ENCODE assay signal across 1 cellular context in the genomic region with DNA sequence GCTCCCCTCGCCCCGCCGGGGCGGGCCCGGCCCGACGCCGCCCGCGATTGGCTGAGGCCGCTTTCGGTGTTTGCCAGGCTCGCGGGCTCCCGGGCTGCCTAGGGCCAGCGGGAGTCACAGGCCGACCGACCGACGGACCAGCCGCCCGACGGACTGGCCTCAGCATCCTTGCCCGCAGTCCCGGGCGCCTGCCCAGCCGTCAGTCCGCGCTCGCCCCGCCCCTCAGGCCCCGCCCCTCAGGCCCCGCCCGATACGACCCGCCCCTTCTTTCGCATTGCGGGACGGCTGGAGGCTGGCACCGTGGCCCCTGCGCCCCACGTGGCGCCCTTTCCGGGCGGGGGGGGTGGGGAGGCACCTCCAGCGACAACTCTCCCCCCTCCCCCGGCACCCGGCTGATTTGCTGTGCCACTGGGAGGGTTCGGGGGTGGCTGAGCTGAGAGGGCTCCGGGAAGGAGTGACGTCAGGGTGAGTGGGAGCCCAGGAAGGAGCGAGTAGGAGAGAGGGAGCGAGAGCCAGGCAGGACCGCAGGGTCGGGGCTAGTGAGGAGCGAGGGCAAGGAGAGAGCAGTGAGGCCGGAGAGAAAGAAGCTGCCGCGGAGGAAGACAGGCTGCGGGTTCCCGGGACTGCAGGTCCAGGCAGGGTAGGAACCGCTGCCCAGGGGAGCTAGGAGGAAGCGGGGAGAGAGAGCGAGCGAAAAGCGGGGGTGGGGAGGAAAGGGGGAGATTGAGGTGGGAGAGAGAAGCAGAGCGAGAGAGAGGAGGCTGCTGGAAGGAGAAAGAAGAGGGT.
A peak's percentile ranks its signal among the peaks of the same experiment; 100 is the strongest.
TF ChIP-seq lines count a peak whose summit lies in the region.

A gene with protein sequence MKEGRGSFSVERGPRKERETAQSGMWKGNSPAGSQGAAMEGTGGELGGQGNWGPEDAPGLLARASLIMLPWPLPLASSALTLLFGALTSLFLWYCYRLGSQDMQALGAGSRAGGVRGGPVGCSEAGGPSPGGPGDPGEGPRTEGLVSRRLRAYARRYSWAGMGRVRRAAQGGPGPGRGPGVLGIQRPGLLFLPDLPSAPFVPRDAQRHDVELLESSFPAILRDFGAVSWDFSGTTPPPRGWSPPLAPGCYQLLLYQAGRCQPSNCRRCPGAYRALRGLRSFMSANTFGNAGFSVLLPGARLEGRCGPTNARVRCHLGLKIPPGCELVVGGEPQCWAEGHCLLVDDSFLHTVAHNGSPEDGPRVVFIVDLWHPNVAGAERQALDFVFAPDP (plus strand): TSS at position 387 of the 786 bp plus-strand sequence. CDS start 484 bp downstream, outside the sequence.

TF ChIP-seq in HEK293, 187 proteins besides CTCF, POLR2A, EP300 and RAD21 (continued from another document):
- TF ChIP-seq, protein P1, sequence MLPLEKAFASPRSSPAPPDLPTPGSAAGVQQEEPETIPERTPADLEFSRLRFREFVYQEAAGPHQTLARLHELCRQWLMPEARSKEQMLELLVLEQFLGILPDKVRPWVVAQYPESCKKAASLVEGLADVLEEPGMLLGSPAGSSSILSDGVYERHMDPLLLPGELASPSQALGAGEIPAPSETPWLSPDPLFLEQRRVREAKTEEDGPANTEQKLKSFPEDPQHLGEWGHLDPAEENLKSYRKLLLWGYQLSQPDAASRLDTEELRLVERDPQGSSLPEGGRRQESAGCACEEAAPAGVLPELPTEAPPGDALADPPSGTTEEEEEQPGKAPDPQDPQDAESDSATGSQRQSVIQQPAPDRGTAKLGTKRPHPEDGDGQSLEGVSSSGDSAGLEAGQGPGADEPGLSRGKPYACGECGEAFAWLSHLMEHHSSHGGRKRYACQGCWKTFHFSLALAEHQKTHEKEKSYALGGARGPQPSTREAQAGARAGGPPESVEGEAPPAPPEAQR (tag by site-specific recombination; IDR thresholded peaks at IDR 0.05): 0 out of 2 replicates have a peak, but pooled peaks have one; percentile 68
- TF ChIP-seq ZSCAN23 (tag by site-specific recombination; IDR thresholded peaks at IDR 0.05) (0 out of 2 replicates have a peak, but pooled peaks have one; percentile 48), ZNF626 (tag by site-specific recombination; IDR thresholded peaks at IDR 0.05) (no peak), ZNF529 (tag by site-specific recombination; IDR thresholded peaks at IDR 0.05; ENCODE audit: insufficient replicate concordance) (no peak), ZNF549 (tag by site-specific recombination; IDR thresholded peaks at IDR 0.05) (no peak), ZNF660 (tag by site-specific recombination; IDR thresholded peaks at IDR 0.05) (0 out of 2 replicates have a peak, but pooled peaks have one; percentile 31), ZSCAN16 (tag by site-specific recombination; IDR thresholded peaks at IDR 0.05) (no peak), ZNF133 (tag by site-specific recombination; IDR thresholded peaks at IDR 0.05) (no peak; the same call in 1 of the 2 replicates), ZNF146 (tag by site-specific recombination; IDR thresholded peaks at IDR 0.05) (peak; percentile 18), MYNN (tag by site-specific recombination; IDR thresholded peaks at IDR 0.05; ENCODE audit: borderline replicate concordance) (no peak), EGR2 (tag by site-specific recombination; IDR thresholded peaks at IDR 0.05; ENCODE audit: low read depth) (peak; percentile 97), MZF1 (tag by site-specific recombination; IDR thresholded peaks at IDR 0.05; ENCODE audit: borderline replicate concordance) (no peak), ZNF202 (tag by site-specific recombination; IDR thresholded peaks at IDR 0.05; ENCODE audit: borderline replicate concordance) (no peak), ZNF48 (tag by site-specific recombination; IDR thresholded peaks at IDR 0.05) (no peak), ZBTB20 (tag by site-specific recombination; IDR thresholded peaks at IDR 0.05) (peak; percentile 98), ZNF121 (tag by site-specific recombination; IDR thresholded peaks at IDR 0.05) (no peak), ZNF404 (tag by site-specific recombination; IDR thresholded peaks at IDR 0.05) (no peak), KLF1 (tag by site-specific recombination; IDR thresholded peaks at IDR 0.05) (peak; percentile 18; the same call in 1 of the 2 replicates), ZNF211 (tag by site-specific recombination; IDR thresholded peaks at IDR 0.05; ENCODE audit: low read depth) (no peak), ZIC2 (tag by site-specific recombination; IDR thresholded peaks at IDR 0.05) (peak; percentile 85), ZNF138 (tag by site-specific recombination; IDR thresholded peaks at IDR 0.05; ENCODE audit: borderline replicate concordance) (no peak), FEZF1 (tag by site-specific recombination; IDR thresholded peaks at IDR 0.05) (no peak), RBAK (tag by site-specific recombination; IDR thresholded peaks at IDR 0.05) (no peak), ZNF514 (tag by site-specific recombination; IDR thresholded peaks at IDR 0.05) (no peak), ZNF2 (tag by site-specific recombination; IDR thresholded peaks at IDR 0.05) (peak; percentile 86), ZNF473 (tag by site-specific recombination; IDR thresholded peaks at IDR 0.05) (peak; percentile 44; the same call in 1 of the 2 replicates), ZNF114 (tag by site-specific recombination; IDR thresholded peaks at IDR 0.05) (0 out of 2 replicates have a peak, but pooled peaks have one; percentile 38), SETDB1 (IDR thresholded peaks at IDR 0.05; ENCODE audit: insufficient read length, low read length) (no peak), ZNF792 (tag by site-specific recombination; IDR thresholded peaks at IDR 0.05) (no peak), ZNF654 (tag by site-specific recombination; IDR thresholded peaks at IDR 0.05; ENCODE audit: low read depth) (no peak), ZFP41 (tag by site-specific recombination; IDR thresholded peaks at IDR 0.05; ENCODE audit: borderline replicate concordance) (no peak), ZFP3 (tag by site-specific recombination; IDR thresholded peaks at IDR 0.05; ENCODE audit: low read depth) (no peak), TCF7L2 (IDR thresholded peaks at IDR 0.05; ENCODE audit: borderline replicate concordance, low read depth, low read length) (no peak), ZNF621 (tag by site-specific recombination; IDR thresholded peaks at IDR 0.05) (0 out of 2 replicates have a peak, but pooled peaks have one; percentile 75), ZNF548 (tag by site-specific recombination; IDR thresholded peaks at IDR 0.05) (no peak), GLI2 (tag by site-specific recombination; IDR thresholded peaks at IDR 0.05; ENCODE audit: borderline replicate concordance, low read depth) (no peak), ZNF623 (tag by site-specific recombination; IDR thresholded peaks at IDR 0.05) (no peak), ZNF510 (tag by site-specific recombination; IDR thresholded peaks at IDR 0.05; ENCODE audit: insufficient replicate concordance) (no peak), ZNF776 (tag by site-specific recombination; IDR thresholded peaks at IDR 0.05; ENCODE audit: borderline replicate concordance) (no peak), HOXD13 (CRISPR knock-in tag; IDR thresholded peaks at IDR 0.05; ENCODE audit: borderline replicate concordance) (no peak), IKZF3 (tag by site-specific recombination; IDR thresholded peaks at IDR 0.05) (peak; percentile 55), ZNF501 (tag by site-specific recombination; IDR thresholded peaks at IDR 0.05) (peak; percentile 52; the same call in 1 of the 2 replicates), ZNF391 (tag by site-specific recombination; IDR thresholded peaks at IDR 0.05; ENCODE audit: borderline replicate concordance, low read depth) (peak; percentile 81; the same call in 1 of the 2 replicates), ZNF324 (tag by site-specific recombination; IDR thresholded peaks at IDR 0.05) (peak; percentile 84), ZNF76 (tag by site-specific recombination; IDR thresholded peaks at IDR 0.05; ENCODE audit: borderline replicate concordance, low read depth) (peak; percentile 83; the same call in 1 of the 2 replicates), ZNF10 (tag by site-specific recombination; IDR thresholded peaks at IDR 0.05) (no peak), ZNF140 (tag by site-specific recombination; IDR thresholded peaks at IDR 0.05) (no peak)
- TF ChIP-seq, protein P2, sequence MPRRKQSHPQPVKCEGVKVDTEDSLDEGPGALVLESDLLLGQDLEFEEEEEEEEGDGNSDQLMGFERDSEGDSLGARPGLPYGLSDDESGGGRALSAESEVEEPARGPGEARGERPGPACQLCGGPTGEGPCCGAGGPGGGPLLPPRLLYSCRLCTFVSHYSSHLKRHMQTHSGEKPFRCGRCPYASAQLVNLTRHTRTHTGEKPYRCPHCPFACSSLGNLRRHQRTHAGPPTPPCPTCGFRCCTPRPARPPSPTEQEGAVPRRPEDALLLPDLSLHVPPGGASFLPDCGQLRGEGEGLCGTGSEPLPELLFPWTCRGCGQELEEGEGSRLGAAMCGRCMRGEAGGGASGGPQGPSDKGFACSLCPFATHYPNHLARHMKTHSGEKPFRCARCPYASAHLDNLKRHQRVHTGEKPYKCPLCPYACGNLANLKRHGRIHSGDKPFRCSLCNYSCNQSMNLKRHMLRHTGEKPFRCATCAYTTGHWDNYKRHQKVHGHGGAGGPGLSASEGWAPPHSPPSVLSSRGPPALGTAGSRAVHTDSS (tag by site-specific recombination; IDR thresholded peaks at IDR 0.05): no peak
- TF ChIP-seq, protein P3, sequence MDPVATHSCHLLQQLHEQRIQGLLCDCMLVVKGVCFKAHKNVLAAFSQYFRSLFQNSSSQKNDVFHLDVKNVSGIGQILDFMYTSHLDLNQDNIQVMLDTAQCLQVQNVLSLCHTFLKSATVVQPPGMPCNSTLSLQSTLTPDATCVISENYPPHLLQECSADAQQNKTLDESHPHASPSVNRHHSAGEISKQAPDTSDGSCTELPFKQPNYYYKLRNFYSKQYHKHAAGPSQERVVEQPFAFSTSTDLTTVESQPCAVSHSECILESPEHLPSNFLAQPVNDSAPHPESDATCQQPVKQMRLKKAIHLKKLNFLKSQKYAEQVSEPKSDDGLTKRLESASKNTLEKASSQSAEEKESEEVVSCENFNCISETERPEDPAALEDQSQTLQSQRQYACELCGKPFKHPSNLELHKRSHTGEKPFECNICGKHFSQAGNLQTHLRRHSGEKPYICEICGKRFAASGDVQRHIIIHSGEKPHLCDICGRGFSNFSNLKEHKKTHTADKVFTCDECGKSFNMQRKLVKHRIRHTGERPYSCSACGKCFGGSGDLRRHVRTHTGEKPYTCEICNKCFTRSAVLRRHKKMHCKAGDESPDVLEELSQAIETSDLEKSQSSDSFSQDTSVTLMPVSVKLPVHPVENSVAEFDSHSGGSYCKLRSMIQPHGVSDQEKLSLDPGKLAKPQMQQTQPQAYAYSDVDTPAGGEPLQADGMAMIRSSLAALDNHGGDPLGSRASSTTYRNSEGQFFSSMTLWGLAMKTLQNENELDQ (tag by site-specific recombination; IDR thresholded peaks at IDR 0.05; ENCODE audit: low read depth): no peak
- TF ChIP-seq, protein P4, sequence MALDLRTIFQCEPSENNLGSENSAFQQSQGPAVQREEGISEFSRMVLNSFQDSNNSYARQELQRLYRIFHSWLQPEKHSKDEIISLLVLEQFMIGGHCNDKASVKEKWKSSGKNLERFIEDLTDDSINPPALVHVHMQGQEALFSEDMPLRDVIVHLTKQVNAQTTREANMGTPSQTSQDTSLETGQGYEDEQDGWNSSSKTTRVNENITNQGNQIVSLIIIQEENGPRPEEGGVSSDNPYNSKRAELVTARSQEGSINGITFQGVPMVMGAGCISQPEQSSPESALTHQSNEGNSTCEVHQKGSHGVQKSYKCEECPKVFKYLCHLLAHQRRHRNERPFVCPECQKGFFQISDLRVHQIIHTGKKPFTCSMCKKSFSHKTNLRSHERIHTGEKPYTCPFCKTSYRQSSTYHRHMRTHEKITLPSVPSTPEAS (tag by site-specific recombination; IDR thresholded peaks at IDR 0.05): no peak
- TF ChIP-seq, protein P5, sequence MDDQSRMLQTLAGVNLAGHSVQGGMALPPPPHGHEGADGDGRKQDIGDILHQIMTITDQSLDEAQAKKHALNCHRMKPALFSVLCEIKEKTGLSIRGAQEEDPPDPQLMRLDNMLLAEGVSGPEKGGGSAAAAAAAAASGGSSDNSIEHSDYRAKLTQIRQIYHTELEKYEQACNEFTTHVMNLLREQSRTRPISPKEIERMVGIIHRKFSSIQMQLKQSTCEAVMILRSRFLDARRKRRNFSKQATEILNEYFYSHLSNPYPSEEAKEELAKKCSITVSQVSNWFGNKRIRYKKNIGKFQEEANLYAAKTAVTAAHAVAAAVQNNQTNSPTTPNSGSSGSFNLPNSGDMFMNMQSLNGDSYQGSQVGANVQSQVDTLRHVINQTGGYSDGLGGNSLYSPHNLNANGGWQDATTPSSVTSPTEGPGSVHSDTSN (CRISPR knock-in tag; IDR thresholded peaks at IDR 0.05): no peak; the same call in 1 of the 2 replicates
- TF ChIP-seq, protein P6, sequence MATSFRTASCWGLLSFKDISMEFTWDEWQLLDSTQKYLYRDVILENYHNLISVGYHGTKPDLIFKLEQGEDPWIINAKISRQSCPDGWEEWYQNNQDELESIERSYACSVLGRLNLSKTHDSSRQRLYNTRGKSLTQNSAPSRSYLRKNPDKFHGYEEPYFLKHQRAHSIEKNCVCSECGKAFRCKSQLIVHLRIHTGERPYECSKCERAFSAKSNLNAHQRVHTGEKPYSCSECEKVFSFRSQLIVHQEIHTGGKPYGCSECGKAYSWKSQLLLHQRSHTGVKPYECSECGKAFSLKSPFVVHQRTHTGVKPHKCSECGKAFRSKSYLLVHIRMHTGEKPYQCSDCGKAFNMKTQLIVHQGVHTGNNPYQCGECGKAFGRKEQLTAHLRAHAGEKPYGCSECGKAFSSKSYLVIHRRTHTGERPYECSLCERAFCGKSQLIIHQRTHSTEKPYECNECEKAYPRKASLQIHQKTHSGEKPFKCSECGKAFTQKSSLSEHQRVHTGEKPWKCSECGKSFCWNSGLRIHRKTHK (tag by site-specific recombination; IDR thresholded peaks at IDR 0.05): no peak
- TF ChIP-seq, protein P7, sequence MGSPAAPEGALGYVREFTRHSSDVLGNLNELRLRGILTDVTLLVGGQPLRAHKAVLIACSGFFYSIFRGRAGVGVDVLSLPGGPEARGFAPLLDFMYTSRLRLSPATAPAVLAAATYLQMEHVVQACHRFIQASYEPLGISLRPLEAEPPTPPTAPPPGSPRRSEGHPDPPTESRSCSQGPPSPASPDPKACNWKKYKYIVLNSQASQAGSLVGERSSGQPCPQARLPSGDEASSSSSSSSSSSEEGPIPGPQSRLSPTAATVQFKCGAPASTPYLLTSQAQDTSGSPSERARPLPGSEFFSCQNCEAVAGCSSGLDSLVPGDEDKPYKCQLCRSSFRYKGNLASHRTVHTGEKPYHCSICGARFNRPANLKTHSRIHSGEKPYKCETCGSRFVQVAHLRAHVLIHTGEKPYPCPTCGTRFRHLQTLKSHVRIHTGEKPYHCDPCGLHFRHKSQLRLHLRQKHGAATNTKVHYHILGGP (tag by site-specific recombination; IDR thresholded peaks at IDR 0.05): no peak
